ENCODE assay signal across 10 cellular contexts in the genomic region with DNA sequence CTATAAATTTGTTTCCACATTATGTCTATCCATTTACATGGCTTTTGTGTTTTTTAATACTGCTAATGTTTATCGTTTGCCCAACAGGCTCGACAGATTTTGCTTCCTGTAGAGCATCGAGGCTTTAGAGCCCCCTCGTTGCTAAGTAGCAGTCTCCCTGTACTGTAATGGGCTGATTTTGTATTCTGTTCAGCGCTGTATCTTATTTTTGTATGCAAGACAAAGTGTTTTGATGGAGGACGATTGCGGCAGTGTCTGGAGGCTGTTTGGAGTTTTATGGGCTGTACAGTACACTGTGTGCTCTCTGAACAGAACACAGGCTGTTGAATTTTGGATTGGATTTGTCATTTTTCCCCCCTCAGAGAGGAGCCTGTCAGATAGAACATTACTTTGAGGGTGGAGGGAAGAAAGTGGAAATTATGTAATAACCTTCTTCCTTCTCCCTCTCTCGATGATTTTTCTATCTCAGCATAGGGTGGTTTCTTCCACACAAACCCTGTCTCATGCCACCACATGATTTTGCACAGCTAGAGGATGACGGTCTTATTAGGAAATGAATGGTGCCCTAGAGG.
DNase-seq lines count a peak whose midpoint lies in the region; ATAC-seq and TF ChIP-seq lines count a peak whose summit lies in the region.
"Had no signal": no experiment of that assay in that cellular context is flagged by ENCODE, and none has a peak within 500 bp of the region (broad histone marks: within the 10 kb centered on the region; RNA-seq: fewer than 3 reads in every experiment).

No MANE protein-coding gene starts in this region.

- peaks cover 9% of the 10 kb centered on the region for H3K4me1 ChIP-seq in urinary bladder (ENCODE audit: insufficient read depth)

- H3K36me3 ChIP-seq in urinary bladder (ENCODE audit: insufficient read depth) = no peaks in the 10 kb centered on the region

- POLR2A ChIA-PET in WTC11 (lab: Charles Lee) = no interaction called here

- H3K27me3 Mint-ChIP-seq in activated naive CD4-positive, alpha-beta T cell treated with anti-CD3 and anti-CD28 coated beads, Interleukin-2, amount 50 U/mL, for 24 hours = no peaks in the 10 kb centered on the region
- H3K27me3 Mint-ChIP-seq in nephron (ENCODE audit: low read depth) = peaks cover 68% of the 10 kb centered on the region
- no peaks in the 10 kb centered on the region for H3K27me3 Mint-ChIP-seq in WTC11 (ENCODE audit: low read depth)
- H3K27me3 Mint-ChIP-seq: activated CD4-positive, alpha-beta T cell treated with anti-CD3 and anti-CD28 coated beads, Interleukin-2, amount 10 ng/mL, durations not matched to agents 24 days and 14 days had no signal

- CTCF ChIA-PET in WTC11 (lab: Charles Lee) = no interaction called here

- 15% methylated on average over 9 of the region's 9 CpGs for WGBS in urinary bladder

- H3K36me3 Mint-ChIP-seq in activated naive CD4-positive, alpha-beta T cell treated with anti-CD3 and anti-CD28 coated beads, Interleukin-2, amount 50 U/mL, for 24 hours = no peaks in the 10 kb centered on the region
- H3K36me3 Mint-ChIP-seq in nephron (ENCODE audit: low read depth) (no peaks in the 10 kb centered on the region), WTC11 (no peaks in the 10 kb centered on the region)

- peak overlapping the region; percentile 80 for H3K27ac ChIP-seq in urinary bladder (ENCODE audit: low read depth)

- H3K4me3 Mint-ChIP-seq in activated naive CD4-positive, alpha-beta T cell treated with anti-CD3 and anti-CD28 coated beads, Interleukin-2, amount 50 U/mL, for 24 hours = no peak overlapping the region
- H3K4me3 Mint-ChIP-seq in nephron (peak overlapping the region in 2 of 3 experiments; percentile 15 to 45), WTC11 (no peak overlapping the region)
- H3K4me3 Mint-ChIP-seq: activated CD4-positive, alpha-beta T cell treated with anti-CD3 and anti-CD28 coated beads, Interleukin-2, amount 10 ng/mL, durations not matched to agents 24 days and 14 days had no signal

- no peak for DNase-seq in activated naive CD4-positive, alpha-beta T cell treated with anti-CD3 and anti-CD28 coated beads, Interleukin-2, amount 50 U/mL, for 16 hours
- DNase-seq in epithelial cell of proximal tubule (ENCODE audit: low read depth) = no peak
- no peak for DNase-seq in germinal center (ENCODE audit: low spot score)
- no peak for DNase-seq in WTC11 (ENCODE audit: low spot score)
- DNase-seq: activated CD4-positive, alpha-beta T cell treated with anti-CD3 and anti-CD28 coated beads, Interleukin-2, amount 10 ng/mL, durations not matched to agents 24 days and 14 days; NCI-H187 had no signal

- peak overlapping the region; percentile 56 for H3K27ac Mint-ChIP-seq in activated naive CD4-positive, alpha-beta T cell treated with anti-CD3 and anti-CD28 coated beads, Interleukin-2, amount 50 U/mL, for 24 hours
- H3K27ac Mint-ChIP-seq in nephron (peak overlapping the region; percentile 54 to 86 (median 70)), WTC11 (no peak overlapping the region)
- H3K27ac Mint-ChIP-seq: activated CD4-positive, alpha-beta T cell treated with anti-CD3 and anti-CD28 coated beads, Interleukin-2, amount 10 ng/mL, durations not matched to agents 24 days and 14 days had no signal

- ATAC-seq in GM21367 (IDR thresholded peaks at IDR 0.05; ENCODE audit: unreplicated experiment) (no peak), WTC11 (no peak)

- peaks cover 99% of the 10 kb centered on the region for H3K4me1 Mint-ChIP-seq in activated naive CD4-positive, alpha-beta T cell treated with anti-CD3 and anti-CD28 coated beads, Interleukin-2, amount 50 U/mL, for 24 hours
- peaks cover 94% of the 10 kb centered on the region for H3K4me1 Mint-ChIP-seq in nephron
- peaks cover 46% of the 10 kb centered on the region for H3K4me1 Mint-ChIP-seq in WTC11

- peak overlapping the region; percentile 30 for H3K4me3 ChIP-seq in epithelial cell of proximal tubule (ENCODE audit: low read depth, low read length)
- H3K4me3 ChIP-seq in urinary bladder (ENCODE audit: low read depth, low read length) = no peak overlapping the region

- TF ChIP-seq CTCF in epithelial cell of proximal tubule (conservative IDR thresholded peaks at IDR 0.05; ENCODE audit: low read depth, low read length) = no peak
- TF ChIP-seq CTCF in nephron (IDR thresholded peaks at IDR 0.05; ENCODE audit: unreplicated experiment in 3 of 3) = no peak
- no peak for TF ChIP-seq CTCF in WTC11 (IDR thresholded peaks at IDR 0.05)

- H3K9me3 Mint-ChIP-seq in activated naive CD4-positive, alpha-beta T cell treated with anti-CD3 and anti-CD28 coated beads, Interleukin-2, amount 50 U/mL, for 24 hours = no peaks in the 10 kb centered on the region
- H3K9me3 Mint-ChIP-seq in nephron (no peaks in the 10 kb centered on the region), WTC11 (no peaks in the 10 kb centered on the region)
- H3K9me3 Mint-ChIP-seq: activated CD4-positive, alpha-beta T cell treated with anti-CD3 and anti-CD28 coated beads, Interleukin-2, amount 10 ng/mL, durations not matched to agents 24 days and 14 days had no signal

TF ChIP-seq in WTC11, 78 proteins besides CTCF, POLR2A, EP300 and RAD21 (continues in another document):
- no peak for TF ChIP-seq GRHL2 (CRISPR knock-in tag; IDR thresholded peaks at IDR 0.05; ENCODE audit: insufficient replicate concordance, severe bottlenecking)
- no peak for TF ChIP-seq SMAD3 (CRISPR knock-in tag; IDR thresholded peaks at IDR 0.05; ENCODE audit: borderline replicate concordance)
- TF ChIP-seq, protein P1, sequence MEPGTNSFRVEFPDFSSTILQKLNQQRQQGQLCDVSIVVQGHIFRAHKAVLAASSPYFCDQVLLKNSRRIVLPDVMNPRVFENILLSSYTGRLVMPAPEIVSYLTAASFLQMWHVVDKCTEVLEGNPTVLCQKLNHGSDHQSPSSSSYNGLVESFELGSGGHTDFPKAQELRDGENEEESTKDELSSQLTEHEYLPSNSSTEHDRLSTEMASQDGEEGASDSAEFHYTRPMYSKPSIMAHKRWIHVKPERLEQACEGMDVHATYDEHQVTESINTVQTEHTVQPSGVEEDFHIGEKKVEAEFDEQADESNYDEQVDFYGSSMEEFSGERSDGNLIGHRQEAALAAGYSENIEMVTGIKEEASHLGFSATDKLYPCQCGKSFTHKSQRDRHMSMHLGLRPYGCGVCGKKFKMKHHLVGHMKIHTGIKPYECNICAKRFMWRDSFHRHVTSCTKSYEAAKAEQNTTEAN (CRISPR knock-in tag; IDR thresholded peaks at IDR 0.05) = no peak
- no peak for TF ChIP-seq NR1H2 (CRISPR knock-in tag; IDR thresholded peaks at IDR 0.05)
- TF ChIP-seq ZNF317 (CRISPR knock-in tag; IDR thresholded peaks at IDR 0.05; ENCODE audit: borderline replicate concordance, low read depth) = no peak
- TF ChIP-seq, protein P2, sequence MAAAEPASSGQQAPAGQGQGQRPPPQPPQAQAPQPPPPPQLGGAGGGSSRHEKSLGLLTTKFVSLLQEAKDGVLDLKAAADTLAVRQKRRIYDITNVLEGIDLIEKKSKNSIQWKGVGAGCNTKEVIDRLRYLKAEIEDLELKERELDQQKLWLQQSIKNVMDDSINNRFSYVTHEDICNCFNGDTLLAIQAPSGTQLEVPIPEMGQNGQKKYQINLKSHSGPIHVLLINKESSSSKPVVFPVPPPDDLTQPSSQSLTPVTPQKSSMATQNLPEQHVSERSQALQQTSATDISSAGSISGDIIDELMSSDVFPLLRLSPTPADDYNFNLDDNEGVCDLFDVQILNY (CRISPR knock-in tag; IDR thresholded peaks at IDR 0.05) = no peak
- TF ChIP-seq TCF7 (CRISPR knock-in tag; IDR thresholded peaks at IDR 0.05; ENCODE audit: low read depth) = no peak
- TF ChIP-seq SOX15 (CRISPR knock-in tag; IDR thresholded peaks at IDR 0.05) = no peak
- TF ChIP-seq ESRRA (CRISPR knock-in tag; IDR thresholded peaks at IDR 0.05; ENCODE audit: borderline replicate concordance) = no peak
- TF ChIP-seq ZNF121 (CRISPR knock-in tag; IDR thresholded peaks at IDR 0.05) = no peak
- TF ChIP-seq PRRX2 (CRISPR knock-in tag; IDR thresholded peaks at IDR 0.05) = no peak
- TF ChIP-seq, protein P3, sequence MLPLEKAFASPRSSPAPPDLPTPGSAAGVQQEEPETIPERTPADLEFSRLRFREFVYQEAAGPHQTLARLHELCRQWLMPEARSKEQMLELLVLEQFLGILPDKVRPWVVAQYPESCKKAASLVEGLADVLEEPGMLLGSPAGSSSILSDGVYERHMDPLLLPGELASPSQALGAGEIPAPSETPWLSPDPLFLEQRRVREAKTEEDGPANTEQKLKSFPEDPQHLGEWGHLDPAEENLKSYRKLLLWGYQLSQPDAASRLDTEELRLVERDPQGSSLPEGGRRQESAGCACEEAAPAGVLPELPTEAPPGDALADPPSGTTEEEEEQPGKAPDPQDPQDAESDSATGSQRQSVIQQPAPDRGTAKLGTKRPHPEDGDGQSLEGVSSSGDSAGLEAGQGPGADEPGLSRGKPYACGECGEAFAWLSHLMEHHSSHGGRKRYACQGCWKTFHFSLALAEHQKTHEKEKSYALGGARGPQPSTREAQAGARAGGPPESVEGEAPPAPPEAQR (CRISPR knock-in tag; IDR thresholded peaks at IDR 0.05) = no peak
- no peak for TF ChIP-seq ZNF423 (CRISPR knock-in tag; IDR thresholded peaks at IDR 0.05)
- TF ChIP-seq, protein P4, sequence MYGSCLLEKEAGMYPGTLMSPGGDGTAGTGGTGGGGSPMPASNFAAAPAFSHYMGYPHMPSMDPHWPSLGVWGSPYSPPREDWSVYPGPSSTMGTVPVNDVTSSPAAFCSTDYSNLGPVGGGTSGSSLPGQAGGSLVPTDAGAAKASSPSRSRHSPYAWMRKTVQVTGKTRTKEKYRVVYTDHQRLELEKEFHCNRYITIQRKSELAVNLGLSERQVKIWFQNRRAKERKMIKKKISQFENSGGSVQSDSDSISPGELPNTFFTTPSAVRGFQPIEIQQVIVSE (CRISPR knock-in tag; IDR thresholded peaks at IDR 0.05; ENCODE audit: borderline replicate concordance) = no peak
- TF ChIP-seq SP1 (CRISPR knock-in tag; conservative IDR thresholded peaks at IDR 0.05) = no peak
- TF ChIP-seq, protein P5, sequence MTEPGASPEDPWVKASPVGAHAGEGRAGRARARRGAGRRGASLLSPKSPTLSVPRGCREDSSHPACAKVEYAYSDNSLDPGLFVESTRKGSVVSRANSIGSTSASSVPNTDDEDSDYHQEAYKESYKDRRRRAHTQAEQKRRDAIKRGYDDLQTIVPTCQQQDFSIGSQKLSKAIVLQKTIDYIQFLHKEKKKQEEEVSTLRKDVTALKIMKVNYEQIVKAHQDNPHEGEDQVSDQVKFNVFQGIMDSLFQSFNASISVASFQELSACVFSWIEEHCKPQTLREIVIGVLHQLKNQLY (CRISPR knock-in tag; IDR thresholded peaks at IDR 0.05) = no peak
- TF ChIP-seq CREB1 (CRISPR knock-in tag; IDR thresholded peaks at IDR 0.05) = no peak
- no peak for TF ChIP-seq KAT7 (CRISPR knock-in tag; IDR thresholded peaks at IDR 0.05; ENCODE audit: borderline replicate concordance)
- TF ChIP-seq FOXJ3 (CRISPR knock-in tag; IDR thresholded peaks at IDR 0.05; ENCODE audit: borderline replicate concordance) = no peak

Comparison
In these comparisons a context has a peak if more than half of its experiments do, and no peak if none do; other contexts are left out.
1. H3K4me3 Mint-ChIP-seq: peak in nephron (2 of 3); none in activated naive CD4-positive, alpha-beta T cell treated with anti-CD3 and anti-CD28 coated beads, Interleukin-2, amount 50 U/mL, for 24 hours (single experiment) and WTC11 (single experiment).